8 cellular contexts compared by ENCODE assay signal in genomic region chr5:94849821-94850736, GRCh38.
DNase-seq lines count a peak whose midpoint lies in the region; ATAC-seq and TF ChIP-seq lines count a peak whose summit lies in the region.

No MANE protein-coding gene starts in this region.

- no peak overlapping the region for H3K4me2 ChIP-seq in SK-N-SH

- no peaks in the 10 kb centered on the region for H3K9me3 Mint-ChIP-seq in endodermal cell
- no peaks in the 10 kb centered on the region for H3K9me3 Mint-ChIP-seq in naive thymus-derived CD4-positive, alpha-beta T cell

- CTCF ChIA-PET in SK-N-SH (lab: Yijun Ruan, JAX) = interaction anchor here (0.6 to 2.2 kb wide), 47 partner anchors 8 to 1941 kb away, joined by 3 to 21 read pairs (median 4); partner anchors contain the start of gene NR2F1-AS1
- CTCF ChIA-PET in naive thymus-derived CD4-positive, alpha-beta T cell (lab: Charles Lee) = interaction anchor here (0.7 to 1.5 kb wide), 3 partner anchors 18 to 404 kb away, joined by 3 to 4 read pairs (median 4); no protein-coding TSS in a partner anchor

- H3K27me3 Mint-ChIP-seq in endodermal cell (ENCODE audit: insufficient read depth) = no peaks in the 10 kb centered on the region
- H3K27me3 Mint-ChIP-seq in naive thymus-derived CD4-positive, alpha-beta T cell = peaks cover 0 to 8% (median 5%) of the 10 kb centered on the region in 5 donors

- TF ChIP-seq CTCF in GM06990 (IDR thresholded peaks at IDR 0.05; ENCODE audit: insufficient read depth, low read length, poor library complexity, severe bottlenecking) (peak; percentile 66), SK-N-SH (IDR thresholded peaks at IDR 0.05) (peak; percentile 77), endodermal cell (conservative IDR thresholded peaks at IDR 0.05) (peak; percentile 95), gastroesophageal sphincter (IDR thresholded peaks at IDR 0.05) (peak in 2 of 4 experiments; percentile 18 to 25)

- H3K27ac ChIP-seq in SK-N-SH (ENCODE audit: low read depth in 2 of 2, low read length in 1 of 2) = no peak overlapping the region
- H3K27ac ChIP-seq in endodermal cell (ENCODE audit: low read depth, low read length) = peak overlapping the region; percentile 74
- no peak overlapping the region for H3K27ac ChIP-seq in naive thymus-derived CD4-positive, alpha-beta T cell (ENCODE audit: low read depth, low read length)
- no peak overlapping the region for H3K27ac ChIP-seq in gastroesophageal sphincter

- H3K4me3 ChIP-seq in GM06990 (replicated peaks; ENCODE audit: low read depth, low read length) (no peak overlapping the region), HAP-1 (no peak overlapping the region), SK-N-SH (ENCODE audit: low read depth in 2 of 2, low read length in 1 of 2) (no peak overlapping the region), endodermal cell (ENCODE audit: low read length) (no peak overlapping the region), gastroesophageal sphincter (no peak overlapping the region)
- H3K4me3 ChIP-seq in naive thymus-derived CD4-positive, alpha-beta T cell (ENCODE audit: low read length) = no peak overlapping the region

- H3K9me2 ChIP-seq in SK-N-SH = no peaks in the 10 kb centered on the region

- TF ChIP-seq POLR2A in gastroesophageal sphincter (IDR thresholded peaks at IDR 0.05) = no peak

- no peaks in the 10 kb centered on the region for H4K20me1 ChIP-seq in SK-N-SH (ENCODE audit: insufficient read depth)

- H3K9me3 ChIP-seq in HAP-1 (no peaks in the 10 kb centered on the region), SK-N-SH (no peaks in the 10 kb centered on the region), endodermal cell (ENCODE audit: control insufficient read depth, low read length) (no peaks in the 10 kb centered on the region), gastroesophageal sphincter (no peaks in the 10 kb centered on the region)
- H3K9me3 ChIP-seq in naive thymus-derived CD4-positive, alpha-beta T cell (ENCODE audit: control insufficient read depth in 2 of 3, low read length in 3 of 3) = no peaks in the 10 kb centered on the region

- peak; percentile 87 for ATAC-seq in naive thymus-derived CD4-positive, alpha-beta T cell
- no peak for ATAC-seq in gastroesophageal sphincter

- no peaks in the 10 kb centered on the region for H3F3A ChIP-seq in SK-N-SH (replicated peaks; ENCODE audit: insufficient read depth)

- POLR2A ChIA-PET in SK-N-SH (lab: Yijun Ruan, JAX) = no interaction called here
- POLR2A ChIA-PET in naive thymus-derived CD4-positive, alpha-beta T cell (lab: Charles Lee) = interaction anchor here (0.6 kb wide), 1 partner anchor 14 kb away, joined by 3 read pairs; no protein-coding TSS in a partner anchor

- no peaks in the 10 kb centered on the region for H3K79me2 ChIP-seq in SK-N-SH (ENCODE audit: insufficient read depth)

- H3K4me1 Mint-ChIP-seq in endodermal cell = peaks cover 12% of the 10 kb centered on the region
- H3K4me1 Mint-ChIP-seq in naive thymus-derived CD4-positive, alpha-beta T cell = peaks cover 0 to 11% (median 0%) of the 10 kb centered on the region in 7 donors

- no peaks in the 10 kb centered on the region for H3K36me3 Mint-ChIP-seq in endodermal cell (ENCODE audit: low read depth)
- H3K36me3 Mint-ChIP-seq in naive thymus-derived CD4-positive, alpha-beta T cell = no peaks in the 10 kb centered on the region

- no peaks in the 10 kb centered on the region for H3K36me3 ChIP-seq in GM06990 (ENCODE audit: control insufficient read depth, insufficient read depth, low read length)
- H3K36me3 ChIP-seq in HAP-1 (replicated peaks) = no peaks in the 10 kb centered on the region
- no peaks in the 10 kb centered on the region for H3K36me3 ChIP-seq in SK-N-SH (replicated peaks in 1 of 2; ENCODE audit: control insufficient read depth in 1 of 2, insufficient read depth in 2 of 2, low read length in 1 of 2)
- H3K36me3 ChIP-seq in endodermal cell (ENCODE audit: control insufficient read depth, insufficient read depth, low read length) = no peaks in the 10 kb centered on the region
- H3K36me3 ChIP-seq in naive thymus-derived CD4-positive, alpha-beta T cell (ENCODE audit: control insufficient read depth in 2 of 3, insufficient read depth in 3 of 3, low read length in 3 of 3) = no peaks in the 10 kb centered on the region
- no peaks in the 10 kb centered on the region for H3K36me3 ChIP-seq in gastroesophageal sphincter

- H3K9ac ChIP-seq in SK-N-SH (no peak overlapping the region), endodermal cell (ENCODE audit: extremely low read depth, low read length, poor library complexity, severe bottlenecking) (no peak overlapping the region)

- intact Hi-C loops in naive thymus-derived CD4-positive, alpha-beta T cell (cut with micrococcal nuclease) = loop anchor here (1.0 to 10.0 kb wide), 7 partner anchors 57 to 1269 kb away; partner anchors contain the start of genes KIAA0825 (in 1 of the 2), NR2F1-AS1 (in 1 of the 2) and SLF1 (in 1 of the 2)

- peak overlapping the region; percentile 22 for H3K4me3 Mint-ChIP-seq in endodermal cell
- H3K4me3 Mint-ChIP-seq in naive thymus-derived CD4-positive, alpha-beta T cell = no peak overlapping the region

- no peak overlapping the region for H2AFZ ChIP-seq in SK-N-SH (ENCODE audit: low read depth)

- H3K27me3 ChIP-seq in GM06990 (replicated peaks; ENCODE audit: control insufficient read depth, insufficient read depth, low read length) = no peaks in the 10 kb centered on the region
- no peaks in the 10 kb centered on the region for H3K27me3 ChIP-seq in HAP-1 (ENCODE audit: low read depth)
- no peaks in the 10 kb centered on the region for H3K27me3 ChIP-seq in SK-N-SH (ENCODE audit: insufficient read depth)
- H3K27me3 ChIP-seq in endodermal cell (ENCODE audit: control insufficient read depth, insufficient read depth, low read length, poor library complexity, severe bottlenecking) = no peaks in the 10 kb centered on the region
- no peaks in the 10 kb centered on the region for H3K27me3 ChIP-seq in naive thymus-derived CD4-positive, alpha-beta T cell (ENCODE audit: control insufficient read depth in 2 of 2, insufficient read depth in 2 of 2, low read length in 2 of 2)
- H3K27me3 ChIP-seq in gastroesophageal sphincter = no peaks in the 10 kb centered on the region

- peak overlapping the region; percentile 81 for H3K27ac Mint-ChIP-seq in endodermal cell
- H3K27ac Mint-ChIP-seq in naive thymus-derived CD4-positive, alpha-beta T cell = no peak overlapping the region

- in situ Hi-C loops in HAP-1 (cut with MboI; ENCODE audit: low sequenced_read_pairs) = no loop called here

- peak; percentile 51 for DNase-seq in AG20443 (ENCODE audit: low spot score)
- DNase-seq in GM06990 (ENCODE audit: extremely low read depth, insufficient read length) = peak; percentile 24
- peak; percentile 57 to 83 for DNase-seq in HAP-1 (ENCODE audit: low spot score in 2 of 2)
- peak; percentile 61 to 72 for DNase-seq in Kasumi-1 (lab: John Stamatoyannopoulos, UW)
- DNase-seq in SK-N-SH = peak; percentile 39
- DNase-seq in endodermal cell = peak; percentile 65
- DNase-seq in naive thymus-derived CD4-positive, alpha-beta T cell = peak in 7 of 9 donors; percentile 3 to 42 (median 10)

- TF ChIP-seq RAD21 in SK-N-SH (IDR thresholded peaks at IDR 0.05; ENCODE audit: low read length) = peak; percentile 97

- 43% methylated on average over 10 of the region's 10 CpGs for WGBS in SK-N-SH (ENCODE audit: low lambda C conversion rate)
- WGBS in endodermal cell (ENCODE audit: insufficient coverage in 1 of 2, insufficient read length in 1 of 2), 2 experiments = 25 to 33% methylated on average over 5 to 9 of the region's 10 CpGs
- WGBS in gastroesophageal sphincter (ENCODE audit: low coverage in 1 of 2), 2 donors = 31 to 42% methylated on average over 8 to 9 of the region's 10 CpGs

- H3K4me1 ChIP-seq in HAP-1 (peaks cover 20% of the 10 kb centered on the region), SK-N-SH (ENCODE audit: control insufficient read depth in 1 of 2, insufficient read depth in 2 of 2, low read depth in 1 of 2, low read length in 1 of 2) (peaks cover 0 to 2% of the 10 kb centered on the region in 2 experiments; a peak in 2 of 4 replicates), endodermal cell (ENCODE audit: control insufficient read depth, insufficient read depth, low read length) (peaks cover 6% of the 10 kb centered on the region), gastroesophageal sphincter (no peaks in the 10 kb centered on the region)
- H3K4me1 ChIP-seq in naive thymus-derived CD4-positive, alpha-beta T cell (ENCODE audit: control insufficient read depth in 2 of 2, insufficient read depth in 2 of 2, low read length in 2 of 2) = no peaks in the 10 kb centered on the region

- TF ChIP-seq EP300 in SK-N-SH (IDR thresholded peaks at IDR 0.05; ENCODE audit: borderline replicate concordance in 1 of 2, low read depth in 1 of 2, low read length in 1 of 2) (peak in 1 of 2 experiments; percentile 17; a peak in 1 of 4 replicates), gastroesophageal sphincter (IDR thresholded peaks at IDR 0.05) (no peak)

TF ChIP-seq in SK-N-SH, 30 proteins besides CTCF, POLR2A, EP300 and RAD21 (continues in another document):
- no peak for TF ChIP-seq FOXJ3 (CRISPR knock-in tag; IDR thresholded peaks at IDR 0.05)
- TF ChIP-seq RCOR1 (IDR thresholded peaks at IDR 0.05; ENCODE audit: low read length) = 0 out of 2 replicates have a peak, but pooled peaks have one; percentile 9
- TF ChIP-seq, protein P1, sequence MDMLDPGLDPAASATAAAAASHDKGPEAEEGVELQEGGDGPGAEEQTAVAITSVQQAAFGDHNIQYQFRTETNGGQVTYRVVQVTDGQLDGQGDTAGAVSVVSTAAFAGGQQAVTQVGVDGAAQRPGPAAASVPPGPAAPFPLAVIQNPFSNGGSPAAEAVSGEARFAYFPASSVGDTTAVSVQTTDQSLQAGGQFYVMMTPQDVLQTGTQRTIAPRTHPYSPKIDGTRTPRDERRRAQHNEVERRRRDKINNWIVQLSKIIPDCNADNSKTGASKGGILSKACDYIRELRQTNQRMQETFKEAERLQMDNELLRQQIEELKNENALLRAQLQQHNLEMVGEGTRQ (IDR thresholded peaks at IDR 0.05; ENCODE audit: borderline replicate concordance, low read depth, low read length) = no peak
- TF ChIP-seq MXI1 (IDR thresholded peaks at IDR 0.05; ENCODE audit: low read depth, low read length) = 0 out of 2 replicates have a peak, but pooled peaks have one; percentile 41

Comparison
In these comparisons a context has a peak if more than half of its experiments do, and no peak if none do; other contexts are left out.
1. DNase-seq: peak in every context shown above with its lines; median percentile 70 in HAP-1; 66 in Kasumi-1; 65 in endodermal cell; 51 in AG20443; 39 in SK-N-SH; 24 in GM06990; 10 in naive thymus-derived CD4-positive, alpha-beta T cell.